26 cellular contexts compared by ENCODE assay signal in the genomic region with DNA sequence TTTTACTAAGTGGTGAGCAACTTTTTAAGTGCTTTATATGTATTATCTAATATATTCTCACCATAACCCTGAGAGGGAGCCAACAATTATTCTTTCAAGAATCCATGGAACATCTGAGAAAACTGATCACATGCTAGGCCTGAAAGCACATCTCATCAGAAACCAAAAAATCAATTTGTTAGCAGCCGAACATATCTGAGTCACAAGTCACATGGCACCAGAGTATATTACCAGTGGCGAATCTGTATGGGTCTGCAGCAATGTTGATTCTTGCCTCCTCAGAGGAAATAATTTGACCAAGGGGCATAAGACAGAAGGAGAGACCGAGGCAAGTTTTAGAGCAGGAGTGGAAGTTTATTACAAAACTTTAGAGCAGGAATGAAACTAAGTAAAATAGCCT.
"Had no signal": no experiment of that assay in that cellular context is flagged by ENCODE, and none has a peak within 500 bp of the region (broad histone marks: within the 10 kb centered on the region; RNA-seq: fewer than 3 reads in every experiment).

No MANE protein-coding gene starts in this region.

- H3K4me3 Mint-ChIP-seq: activated CD4-positive, alpha-beta T cell treated with anti-CD3 and anti-CD28 coated beads, Interleukin-2, amount 10 ng/mL, durations not matched to agents 7 days and 5 days; activated CD8-positive, alpha-beta memory T cell treated with anti-CD3 and anti-CD28 coated beads, Interleukin-2, amount 10 ng/mL, durations not matched to agents 7 days and 5 days; activated CD8-positive, alpha-beta T cell treated with anti-CD3 and anti-CD28 coated beads for 36 hours; activated naive CD4-positive, alpha-beta T cell treated with anti-CD3 and anti-CD28 coated beads, Interleukin-2, amount 10 ng/mL, durations not matched to agents 7 days and 5 days; neural crest cell; stimulated activated naive B cell treated with anti-CD40 and anti-IgM and Interleukin-4, amounts not matched to agents 10 μg/mL and 1 μg/mL and 100 μg/mL, for 72 hours; T-helper 17 cell had no signal

- H3K4me3 ChIP-seq: coronary artery, gastroesophageal sphincter, upper lobe of right lung had no signal

- H3K27ac Mint-ChIP-seq: activated CD4-positive, alpha-beta T cell treated with anti-CD3 and anti-CD28 coated beads, Interleukin-2, amount 10 ng/mL, durations not matched to agents 7 days and 5 days; activated CD8-positive, alpha-beta memory T cell treated with anti-CD3 and anti-CD28 coated beads, Interleukin-2, amount 10 ng/mL, durations not matched to agents 7 days and 5 days; activated CD8-positive, alpha-beta T cell treated with anti-CD3 and anti-CD28 coated beads for 36 hours; activated naive CD4-positive, alpha-beta T cell treated with anti-CD3 and anti-CD28 coated beads, Interleukin-2, amount 10 ng/mL, durations not matched to agents 7 days and 5 days; stimulated activated naive B cell treated with anti-CD40 and anti-IgM and Interleukin-4, amounts not matched to agents 10 μg/mL and 1 μg/mL and 100 μg/mL, for 72 hours; T-helper 17 cell had no signal

- H3K9me3 ChIP-seq: gastroesophageal sphincter, upper lobe of right lung had no signal

- DNase-seq: activated CD4-positive, alpha-beta T cell treated with anti-CD3 and anti-CD28 coated beads, Interleukin-2, amount 10 ng/mL, durations not matched to agents 7 days and 5 days; activated CD4-positive, CD25-positive, alpha-beta regulatory T cell treated with anti-CD3 and anti-CD28 coated beads, Interleukin-2, amount 50 U/mL, for 72 hours; activated CD8-positive, alpha-beta memory T cell treated with anti-CD3 and anti-CD28 coated beads, Interleukin-2, amount 10 ng/mL, durations not matched to agents 7 days and 5 days; activated CD8-positive, alpha-beta T cell treated with anti-CD3 and anti-CD28 coated beads for 36 hours; activated effector memory CD4-positive, alpha-beta T cell treated with anti-CD3 and anti-CD28 coated beads, Interleukin-2, amount 50 U/mL, for 16 hours; activated naive CD4-positive, alpha-beta T cell treated with anti-CD3 and anti-CD28 coated beads, Interleukin-2, amount 10 ng/mL, durations not matched to agents 7 days and 5 days; activated T-cell treated with anti-CD3 and anti-CD28 coated beads for 4 hours; amygdala; cerebellar nuclear complex; head of caudate nucleus; hypothalamus; left cardiac atrium; mesenchymal stem cell; occipital lobe; stimulated activated CD4-positive, alpha-beta T cell treated with anti-CD3 and anti-CD28 coated beads, Interleukin-2, amount 100 ng/mL, for 48 hours; stimulated activated CD8-positive, alpha-beta memory T cell treated with anti-CD3 and anti-CD28 coated beads, Interleukin-4, amount 100 ng/mL, for 48 hours; stimulated activated naive B cell treated with anti-CD40 and anti-IgM and Interleukin-4, amounts not matched to agents 10 μg/mL and 1 μg/mL and 100 μg/mL, for 72 hours; SW 1271; T-helper 17 cell; upper lobe of right lung; WERI-Rb-1 had no signal

- H3K9me3 Mint-ChIP-seq: activated CD4-positive, alpha-beta T cell treated with anti-CD3 and anti-CD28 coated beads, Interleukin-2, amount 10 ng/mL, durations not matched to agents 7 days and 5 days; activated CD8-positive, alpha-beta T cell treated with anti-CD3 and anti-CD28 coated beads for 36 hours; activated naive CD4-positive, alpha-beta T cell treated with anti-CD3 and anti-CD28 coated beads, Interleukin-2, amount 10 ng/mL, durations not matched to agents 7 days and 5 days; neural crest cell; stimulated activated naive B cell treated with anti-CD40 and anti-IgM and Interleukin-4, amounts not matched to agents 10 μg/mL and 1 μg/mL and 100 μg/mL, for 72 hours had no signal

- H3K4me1 ChIP-seq: gastroesophageal sphincter, upper lobe of right lung had no signal

- ATAC-seq: activated CD8-positive, alpha-beta memory T cell treated with anti-CD3 and anti-CD28 coated beads, Interleukin-2, amount 10 ng/mL, durations not matched to agents 7 days and 5 days; activated CD8-positive, alpha-beta T cell treated with anti-CD3 and anti-CD28 coated beads for 36 hours; gastroesophageal sphincter; left cardiac atrium; sciatic nerve; stimulated activated naive B cell treated with anti-CD40 and anti-IgM and Interleukin-4, amounts not matched to agents 10 μg/mL and 1 μg/mL and 100 μg/mL, for 72 hours; T-helper 17 cell; upper lobe of right lung had no signal

- H3K36me3 ChIP-seq: gastroesophageal sphincter, upper lobe of right lung, WERI-Rb-1 had no signal

- H3K36me3 Mint-ChIP-seq: activated CD8-positive, alpha-beta memory T cell treated with anti-CD3 and anti-CD28 coated beads, Interleukin-2, amount 10 ng/mL, durations not matched to agents 7 days and 5 days; activated naive CD4-positive, alpha-beta T cell treated with anti-CD3 and anti-CD28 coated beads, Interleukin-2, amount 10 ng/mL, durations not matched to agents 7 days and 5 days; stimulated activated naive B cell treated with anti-CD40 and anti-IgM and Interleukin-4, amounts not matched to agents 10 μg/mL and 1 μg/mL and 100 μg/mL, for 72 hours had no signal

- H3K27me3 ChIP-seq: gastroesophageal sphincter, upper lobe of right lung had no signal

- H3K4me1 Mint-ChIP-seq: activated CD4-positive, alpha-beta T cell treated with anti-CD3 and anti-CD28 coated beads, Interleukin-2, amount 10 ng/mL, durations not matched to agents 7 days and 5 days; activated CD8-positive, alpha-beta memory T cell treated with anti-CD3 and anti-CD28 coated beads, Interleukin-2, amount 10 ng/mL, durations not matched to agents 7 days and 5 days; activated naive CD4-positive, alpha-beta T cell treated with anti-CD3 and anti-CD28 coated beads, Interleukin-2, amount 10 ng/mL, durations not matched to agents 7 days and 5 days; stimulated activated naive B cell treated with anti-CD40 and anti-IgM and Interleukin-4, amounts not matched to agents 10 μg/mL and 1 μg/mL and 100 μg/mL, for 72 hours; T-helper 17 cell had no signal

- H3K27ac ChIP-seq: coronary artery, epithelial cell of prostate, gastroesophageal sphincter, upper lobe of right lung, WERI-Rb-1 had no signal
